8 cellular contexts compared by ENCODE assay signal in the genomic region with DNA sequence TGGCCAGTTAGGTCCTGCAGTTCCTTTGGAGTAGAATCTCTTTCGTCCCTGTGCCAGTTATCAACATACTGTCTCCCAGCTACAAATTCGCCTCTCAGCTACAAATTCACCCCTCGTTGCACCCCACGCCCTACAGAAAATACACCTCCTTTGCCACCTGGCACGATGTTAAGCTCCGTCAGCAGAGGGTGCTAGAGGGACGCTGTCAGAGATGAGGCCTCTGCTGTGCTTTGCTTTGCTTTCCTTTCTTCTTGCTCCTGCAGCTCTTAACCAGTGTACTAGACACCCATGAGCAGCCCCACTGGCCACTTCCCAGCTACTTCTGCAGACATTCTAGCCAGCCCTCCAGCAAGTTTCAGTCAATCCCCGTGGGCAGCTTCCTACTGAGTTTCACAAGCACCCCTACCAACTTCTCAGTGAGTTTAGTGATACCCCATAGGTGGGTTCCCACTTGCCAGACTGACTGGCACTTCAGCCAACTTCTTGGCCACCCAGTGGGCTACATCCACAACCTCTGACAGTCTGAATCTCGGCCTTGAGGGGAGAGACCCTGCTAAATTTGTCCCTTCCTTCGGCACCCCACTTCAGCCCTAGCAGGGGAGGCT. TPM values are rescaled to one million over a fixed set of nuclear protein-coding genes. Genes with fewer than 3 reads are reported as not detected.
DNase-seq lines count a peak whose midpoint lies in the region; ATAC-seq and TF ChIP-seq lines count a peak whose summit lies in the region.

No MANE protein-coding gene starts in this region.

- no peaks in the 10 kb centered on the region for H3K36me3 ChIP-seq in hepatocyte (replicated peaks; ENCODE audit: insufficient read depth, low read depth)
- no peaks in the 10 kb centered on the region for H3K36me3 ChIP-seq in gastrocnemius medialis

- H3K4me1 ChIP-seq in hepatocyte (ENCODE audit: insufficient read depth), result no peaks in the 10 kb centered on the region
- H3K4me1 ChIP-seq in gastrocnemius medialis, result peaks cover 0 to 14% of the 10 kb centered on the region in 2 donors

- TF ChIP-seq POLR2A in gastrocnemius medialis (IDR thresholded peaks at IDR 0.05), result no peak

- 18% methylated on average over 10 of the region's 10 CpGs for whole genome bisulfite sequencing in hepatocyte (ENCODE audit: low lambda C conversion rate, missing lambda C conversion rate)

- H3K27me3 ChIP-seq in hepatocyte (no peaks in the 10 kb centered on the region), gastrocnemius medialis (no peaks in the 10 kb centered on the region)

- DNase-seq in AG08396 (ENCODE audit: low spot score) (peak; percentile 73), NCI-H128 (lab: John Stamatoyannopoulos, UW; ENCODE audit: unreplicated experiment) (peak; percentile 48), T1000 (lab: John Stamatoyannopoulos, UW) (peak; percentile 67), astrocyte of the cerebellum (ENCODE audit: low read depth) (peak; percentile 53), hepatocyte (ENCODE audit: low spot score) (peak; percentile 88), gastrocnemius medialis (peak; percentile 39 to 57)

- peak; percentile 94 for TF ChIP-seq CTCF in astrocyte of the cerebellum (IDR thresholded peaks at IDR 0.05; ENCODE audit: low read depth, low read length, missing control alignments)
- peak; percentile 89 for TF ChIP-seq CTCF in hepatocyte (IDR thresholded peaks at IDR 0.05; ENCODE audit: poor library complexity)
- TF ChIP-seq CTCF in gastrocnemius medialis (IDR thresholded peaks at IDR 0.05 in 4 of 5, conservative IDR thresholded peaks at IDR 0.05 in 1 of 5), result peak; percentile 68 to 87 (median 82)

- H3K9me2 ChIP-seq in hepatocyte (replicated peaks; ENCODE audit: insufficient read depth), result no peaks in the 10 kb centered on the region

- H3K4me2 ChIP-seq in hepatocyte, result no peak overlapping the region

- no peaks in the 10 kb centered on the region for H3K79me2 ChIP-seq in hepatocyte

- in situ Hi-C loops in astrocyte of the cerebellum (cut with HindIII; ENCODE audit: low sequenced_read_pairs), result no loop called here
- in situ Hi-C loops in gastrocnemius medialis (cut with MboI; ENCODE audit: low sequenced_read_pairs in 4 of 4), result loop anchor here (10.0 to 25.0 kb wide), 4 partner anchors 225 to 767 kb away; a partner anchor contains a TSS

- intact Hi-C loops in gastrocnemius medialis (cut with DNase I; ENCODE audit: low total_unique reads), result loop anchor here (1.0 kb wide), 2 partner anchors 221 to 242 kb away; no protein-coding TSS in a partner anchor

- ATAC-seq in GM18907 (IDR thresholded peaks at IDR 0.05; ENCODE audit: unreplicated experiment) (peak; percentile 51), gastrocnemius medialis (peak; percentile 89 to 93), GM18870 (IDR thresholded peaks at IDR 0.05; ENCODE audit: unreplicated experiment) (no peak)

- no peak overlapping the region for H2AFZ ChIP-seq in hepatocyte

- no peaks in the 10 kb centered on the region for H4K20me1 ChIP-seq in hepatocyte (ENCODE audit: insufficient read depth, poor library complexity, severe bottlenecking)

- H3K27ac ChIP-seq in hepatocyte (no peak overlapping the region), gastrocnemius medialis (no peak overlapping the region)

- H3K4me3 ChIP-seq in astrocyte of the cerebellum (ENCODE audit: low read depth, low read length) (no peak overlapping the region), hepatocyte (no peak overlapping the region), gastrocnemius medialis (no peak overlapping the region)

- H3K9me3 ChIP-seq in hepatocyte (ENCODE audit: low read depth) (no peaks in the 10 kb centered on the region), gastrocnemius medialis (no peaks in the 10 kb centered on the region)

RNA-seq across cellular contexts. Expression of a gene that starts 21.8 kb away (rescaled TPM):
- 9.8 and 13.4 TPM in 2 replicates for total RNA-seq in hepatocyte
- 7.1 and 10.7 TPM in 2 replicates for polyA plus RNA-seq in hepatocyte
- total RNA-seq in gastrocnemius medialis, result 10 to 100 TPM in 2 of 4 donors, 1 to 10 TPM in 2; 4.8 to 12.1 (median 9.5) TPM

RNA-seq across cellular contexts. Expression of a gene that starts 21.8 kb away (rescaled TPM):
- total RNA-seq in hepatocyte, result 2.0 and 3.9 TPM in 2 replicates
- 1.7 and 3.0 TPM in 2 replicates for polyA plus RNA-seq in hepatocyte
- total RNA-seq in gastrocnemius medialis, result 1 to 10 TPM in 1 of 4 donors, under 1 TPM in 2, not detected in 1; 0.71 to 2.0 (median 0.86) TPM

RNA-seq across cellular contexts. Expression of a gene that starts 41.8 kb away (rescaled TPM):
- total RNA-seq in hepatocyte (53.7 and 56.7 TPM in 2 replicates), gastrocnemius medialis (10 to 100 TPM; 20.4 to 29.4 (median 27.7) TPM)
- 127 and 131 TPM in 2 replicates for polyA plus RNA-seq in hepatocyte
